Comparison of ENCODE assay signal across 1 cellular context in the genomic region with DNA sequence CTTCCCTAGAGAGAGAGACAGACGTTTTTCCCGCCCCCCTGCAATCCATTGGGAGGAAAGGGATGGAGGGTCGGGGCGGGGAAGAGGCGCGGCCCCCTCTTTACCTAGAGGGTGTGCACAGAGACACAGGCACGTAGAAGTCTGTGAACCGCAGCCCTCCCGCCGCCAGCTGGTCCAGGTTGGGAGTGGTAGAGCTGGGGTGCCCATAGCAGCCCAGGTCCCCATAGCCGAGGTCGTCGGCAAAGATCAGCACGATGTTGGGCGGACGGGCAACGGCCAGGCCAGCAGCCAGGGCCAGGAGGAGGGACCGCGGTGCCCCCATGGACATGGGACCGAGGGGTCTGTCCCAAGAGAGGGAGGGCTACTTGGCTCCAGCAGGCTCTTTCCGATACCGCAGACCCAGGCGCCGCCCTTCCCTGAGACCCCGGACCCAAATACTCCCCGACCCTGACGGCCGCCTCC.
TF ChIP-seq lines count a peak whose summit lies in the region.

No MANE protein-coding gene starts in this region.

TF ChIP-seq in HCT116, 20 proteins besides CTCF, POLR2A, EP300 and RAD21 (continued from another document):
- no peak for TF ChIP-seq POLR2AphosphoS5 (IDR thresholded peaks at IDR 0.05; ENCODE audit: low read depth, low read length)
- TF ChIP-seq ELF1 (IDR thresholded peaks at IDR 0.05; ENCODE audit: borderline replicate concordance, low read depth): no peak
